1 cellular context compared by ENCODE assay signal in genomic region chr19:9835507-9835949, GRCh38.
TF ChIP-seq lines count a peak whose summit lies in the region.

No MANE protein-coding gene starts in this region.

TF ChIP-seq in GM12878, 131 proteins besides CTCF, POLR2A, EP300 and RAD21 (continued from another document):
- 0 out of 2 replicates have a peak, but pooled peaks have one; percentile 46 for TF ChIP-seq NKRF (conservative IDR thresholded peaks at IDR 0.05)
- peak; percentile 53; the same call in 1 of the 2 replicates for TF ChIP-seq LARP7 (IDR thresholded peaks at IDR 0.05)
- TF ChIP-seq IRF5 (IDR thresholded peaks at IDR 0.05; ENCODE audit: borderline replicate concordance) = no peak
- no peak for TF ChIP-seq JUND (IDR thresholded peaks at IDR 0.05; ENCODE audit: low read depth, low read length)
- no peak for TF ChIP-seq STAT1 (conservative IDR thresholded peaks at IDR 0.05)
